Comparison of ENCODE assay signal across 1 cellular context in the genomic region with DNA sequence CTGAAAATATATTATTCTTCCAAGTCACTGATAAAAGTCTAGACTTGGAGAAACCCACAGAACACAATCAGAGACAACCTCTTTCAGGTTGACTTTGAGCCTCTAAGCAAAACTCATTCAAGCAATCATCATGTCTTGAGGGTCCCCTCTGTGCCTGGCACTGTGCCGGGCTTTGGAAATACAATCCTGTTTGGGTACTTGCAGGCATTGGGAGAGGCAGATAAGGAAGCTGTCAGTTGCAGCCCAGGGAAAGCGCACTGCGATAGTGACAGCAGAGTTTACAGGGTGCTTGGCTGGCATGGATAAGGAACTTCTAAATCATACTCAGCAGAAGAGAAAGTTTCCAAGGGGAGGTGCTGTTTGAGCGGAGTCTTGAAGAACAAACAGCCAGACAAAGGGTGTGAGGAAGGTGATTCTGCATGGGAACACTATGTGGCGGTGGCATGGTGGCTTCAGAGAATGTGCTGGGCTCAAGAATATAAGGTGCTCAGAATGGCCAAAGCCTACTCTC.
TF ChIP-seq lines count a peak whose summit lies in the region.

No MANE protein-coding gene starts in this region.

TF ChIP-seq in K562, 482 proteins besides CTCF, POLR2A, EP300 and RAD21 (continued from another document and continues in another):
- TF ChIP-seq ZNF280B (CRISPR knock-in tag; IDR thresholded peaks at IDR 0.05): no peak
- TF ChIP-seq ATF1 (CRISPR knock-in tag; IDR thresholded peaks at IDR 0.05): no peak
- peak; percentile 50 for TF ChIP-seq ATF1 (tag; IDR thresholded peaks at IDR 0.05)
- no peak for TF ChIP-seq ZSCAN32 (CRISPR knock-in tag; IDR thresholded peaks at IDR 0.05)
- TF ChIP-seq HDAC6 (IDR thresholded peaks at IDR 0.05; ENCODE audit: low read depth, low read length): no peak
- peak; percentile 93 for TF ChIP-seq MTA2 (IDR thresholded peaks at IDR 0.05; ENCODE audit: low read depth)
- TF ChIP-seq RBM39 (optimal IDR thresholded peaks at IDR 0.05; ENCODE audit: low read depth, low read length): no peak
- peak; percentile 93 for TF ChIP-seq KDM1A (IDR thresholded peaks at IDR 0.05)
- 0 out of 2 replicates have a peak, but pooled peaks have one; percentile 19 for TF ChIP-seq MAFG (tag; conservative IDR thresholded peaks at IDR 0.05)
- no peak for TF ChIP-seq NR3C1 (CRISPR knock-in tag; IDR thresholded peaks at IDR 0.05)
- TF ChIP-seq TAL1 (IDR thresholded peaks at IDR 0.05): peak; percentile 95
- TF ChIP-seq CBX1 (IDR thresholded peaks at IDR 0.05; ENCODE audit: low read depth): no peak
- 0 out of 2 replicates have a peak, but pooled peaks have one; percentile 8 for TF ChIP-seq ZNF384 (IDR thresholded peaks at IDR 0.05; ENCODE audit: low read depth, low read length)
- peak; percentile 97 for TF ChIP-seq TCF3 (CRISPR knock-in tag; IDR thresholded peaks at IDR 0.05)
- TF ChIP-seq CBX2 (IDR thresholded peaks at IDR 0.05; ENCODE audit: insufficient read depth, low read length, poor library complexity, severe bottlenecking): no peak
- TF ChIP-seq PYGO2 (tag; IDR thresholded peaks at IDR 0.05): no peak
- TF ChIP-seq NCOA1 (IDR thresholded peaks at IDR 0.05; ENCODE audit: low read depth): peak; percentile 46; the same call in 1 of the 2 replicates
- TF ChIP-seq DPF2 (IDR thresholded peaks at IDR 0.05): peak; percentile 91
- TF ChIP-seq RBM17 (IDR thresholded peaks at IDR 0.05; ENCODE audit: borderline replicate concordance, low read depth, low read length): no peak
- peak; percentile 49; the same call in 1 of the 2 replicates for TF ChIP-seq CREB1 (IDR thresholded peaks at IDR 0.05)
- no peak for TF ChIP-seq CREB1 (CRISPR knock-in tag; IDR thresholded peaks at IDR 0.05)
- TF ChIP-seq RCOR1 (IDR thresholded peaks at IDR 0.05; ENCODE audit: borderline replicate concordance in 1 of 2, low read depth in 2 of 2, low read length in 2 of 2): peak; percentile 87 to 91
- peak; percentile 96 for TF ChIP-seq NFIC (IDR thresholded peaks at IDR 0.05)
- TF ChIP-seq TOE1 (IDR thresholded peaks at IDR 0.05; ENCODE audit: borderline replicate concordance): 0 out of 2 replicates have a peak, but pooled peaks have one; percentile 21
- no peak for TF ChIP-seq TOE1 (CRISPR knock-in tag; IDR thresholded peaks at IDR 0.05; ENCODE audit: borderline replicate concordance, low read depth)
- TF ChIP-seq CEBPB (tag; IDR thresholded peaks at IDR 0.05): no peak
- no peak for TF ChIP-seq POLR2B (IDR thresholded peaks at IDR 0.05; ENCODE audit: low read depth, partially characterized antibody)
- TF ChIP-seq SMAD4 (CRISPR knock-in tag; conservative IDR thresholded peaks at IDR 0.05): peak; percentile 83
- TF ChIP-seq HCFC1 (IDR thresholded peaks at IDR 0.05; ENCODE audit: low read depth, low read length): no peak
- TF ChIP-seq TEAD4 (IDR thresholded peaks at IDR 0.05; ENCODE audit: low read length): peak; percentile 97
- no peak for TF ChIP-seq TEAD4 (CRISPR knock-in tag; IDR thresholded peaks at IDR 0.05; ENCODE audit: borderline replicate concordance)
- no peak for TF ChIP-seq GABPA (tag; conservative IDR thresholded peaks at IDR 0.05; ENCODE audit: low read depth)
- no peak for TF ChIP-seq TEAD2 (tag; IDR thresholded peaks at IDR 0.05)
- TF ChIP-seq ZNF830 (CRISPR knock-in tag; IDR thresholded peaks at IDR 0.05): no peak
- TF ChIP-seq, protein P1, sequence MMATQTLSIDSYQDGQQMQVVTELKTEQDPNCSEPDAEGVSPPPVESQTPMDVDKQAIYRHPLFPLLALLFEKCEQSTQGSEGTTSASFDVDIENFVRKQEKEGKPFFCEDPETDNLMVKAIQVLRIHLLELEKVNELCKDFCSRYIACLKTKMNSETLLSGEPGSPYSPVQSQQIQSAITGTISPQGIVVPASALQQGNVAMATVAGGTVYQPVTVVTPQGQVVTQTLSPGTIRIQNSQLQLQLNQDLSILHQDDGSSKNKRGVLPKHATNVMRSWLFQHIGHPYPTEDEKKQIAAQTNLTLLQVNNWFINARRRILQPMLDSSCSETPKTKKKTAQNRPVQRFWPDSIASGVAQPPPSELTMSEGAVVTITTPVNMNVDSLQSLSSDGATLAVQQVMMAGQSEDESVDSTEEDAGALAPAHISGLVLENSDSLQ (IDR thresholded peaks at IDR 0.05): peak; percentile 79
- TF ChIP-seq MNT (conservative IDR thresholded peaks at IDR 0.05): peak in 1 of 2 experiments; percentile 61; a peak in 2 of 4 replicates
- TF ChIP-seq CHAMP1 (IDR thresholded peaks at IDR 0.05): 0 out of 2 replicates have a peak, but pooled peaks have one; percentile 52
- peak; percentile 83 for TF ChIP-seq HDAC2 (IDR thresholded peaks at IDR 0.05)
- 0 out of 2 replicates have a peak, but pooled peaks have one; percentile 34 for TF ChIP-seq ZNF592 (IDR thresholded peaks at IDR 0.05)
- TF ChIP-seq HDGF (IDR thresholded peaks at IDR 0.05): no peak
- peak; percentile 78; the same call in 1 of the 2 replicates for TF ChIP-seq MYNN (IDR thresholded peaks at IDR 0.05)
- no peak for TF ChIP-seq MYNN (CRISPR knock-in tag; IDR thresholded peaks at IDR 0.05)
- TF ChIP-seq, protein P2, sequence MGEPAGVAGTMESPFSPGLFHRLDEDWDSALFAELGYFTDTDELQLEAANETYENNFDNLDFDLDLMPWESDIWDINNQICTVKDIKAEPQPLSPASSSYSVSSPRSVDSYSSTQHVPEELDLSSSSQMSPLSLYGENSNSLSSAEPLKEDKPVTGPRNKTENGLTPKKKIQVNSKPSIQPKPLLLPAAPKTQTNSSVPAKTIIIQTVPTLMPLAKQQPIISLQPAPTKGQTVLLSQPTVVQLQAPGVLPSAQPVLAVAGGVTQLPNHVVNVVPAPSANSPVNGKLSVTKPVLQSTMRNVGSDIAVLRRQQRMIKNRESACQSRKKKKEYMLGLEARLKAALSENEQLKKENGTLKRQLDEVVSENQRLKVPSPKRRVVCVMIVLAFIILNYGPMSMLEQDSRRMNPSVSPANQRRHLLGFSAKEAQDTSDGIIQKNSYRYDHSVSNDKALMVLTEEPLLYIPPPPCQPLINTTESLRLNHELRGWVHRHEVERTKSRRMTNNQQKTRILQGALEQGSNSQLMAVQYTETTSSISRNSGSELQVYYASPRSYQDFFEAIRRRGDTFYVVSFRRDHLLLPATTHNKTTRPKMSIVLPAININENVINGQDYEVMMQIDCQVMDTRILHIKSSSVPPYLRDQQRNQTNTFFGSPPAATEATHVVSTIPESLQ (CRISPR knock-in tag; IDR thresholded peaks at IDR 0.05): no peak
- no peak for TF ChIP-seq SMARCC2 (IDR thresholded peaks at IDR 0.05; ENCODE audit: low read depth)
- no peak for TF ChIP-seq ZNF707 (CRISPR knock-in tag; conservative IDR thresholded peaks at IDR 0.05)
- peak in 1 of 2 experiments; percentile 77; a peak in 2 of 4 replicates for TF ChIP-seq HDAC1 (IDR thresholded peaks at IDR 0.05)
- TF ChIP-seq BCL6 (CRISPR knock-in tag; IDR thresholded peaks at IDR 0.05): no peak
- TF ChIP-seq, protein P3, sequence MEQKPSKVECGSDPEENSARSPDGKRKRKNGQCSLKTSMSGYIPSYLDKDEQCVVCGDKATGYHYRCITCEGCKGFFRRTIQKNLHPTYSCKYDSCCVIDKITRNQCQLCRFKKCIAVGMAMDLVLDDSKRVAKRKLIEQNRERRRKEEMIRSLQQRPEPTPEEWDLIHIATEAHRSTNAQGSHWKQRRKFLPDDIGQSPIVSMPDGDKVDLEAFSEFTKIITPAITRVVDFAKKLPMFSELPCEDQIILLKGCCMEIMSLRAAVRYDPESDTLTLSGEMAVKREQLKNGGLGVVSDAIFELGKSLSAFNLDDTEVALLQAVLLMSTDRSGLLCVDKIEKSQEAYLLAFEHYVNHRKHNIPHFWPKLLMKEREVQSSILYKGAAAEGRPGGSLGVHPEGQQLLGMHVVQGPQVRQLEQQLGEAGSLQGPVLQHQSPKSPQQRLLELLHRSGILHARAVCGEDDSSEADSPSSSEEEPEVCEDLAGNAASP (IDR thresholded peaks at IDR 0.05): no peak
- TF ChIP-seq CREBBP (IDR thresholded peaks at IDR 0.05; ENCODE audit: low read depth, low read length): no peak
- peak; percentile 86 to 93 for TF ChIP-seq TRIM24 (IDR thresholded peaks at IDR 0.05)
- TF ChIP-seq MTA3 (IDR thresholded peaks at IDR 0.05; ENCODE audit: borderline replicate concordance): 0 out of 2 replicates have a peak, but pooled peaks have one; percentile 57
- peak; percentile 88 for TF ChIP-seq MEIS2 (IDR thresholded peaks at IDR 0.05; ENCODE audit: partially characterized antibody)
- no peak for TF ChIP-seq DEAF1 (CRISPR knock-in tag; IDR thresholded peaks at IDR 0.05)
- no peak for TF ChIP-seq FOXA3 (CRISPR knock-in tag; conservative IDR thresholded peaks at IDR 0.05 in 1 of 2, IDR thresholded peaks at IDR 0.05 in 1 of 2)
- TF ChIP-seq ARNT (IDR thresholded peaks at IDR 0.05): 0 out of 4 replicates have a peak, but pooled peaks of 1 of the 2 experiments have one; percentile 65
- TF ChIP-seq SNRNP70 (optimal IDR thresholded peaks at IDR 0.05; ENCODE audit: low read depth, low read length): no peak
- no peak for TF ChIP-seq KLF6 (CRISPR knock-in tag; IDR thresholded peaks at IDR 0.05; ENCODE audit: borderline replicate concordance)
